In the genomic region with DNA sequence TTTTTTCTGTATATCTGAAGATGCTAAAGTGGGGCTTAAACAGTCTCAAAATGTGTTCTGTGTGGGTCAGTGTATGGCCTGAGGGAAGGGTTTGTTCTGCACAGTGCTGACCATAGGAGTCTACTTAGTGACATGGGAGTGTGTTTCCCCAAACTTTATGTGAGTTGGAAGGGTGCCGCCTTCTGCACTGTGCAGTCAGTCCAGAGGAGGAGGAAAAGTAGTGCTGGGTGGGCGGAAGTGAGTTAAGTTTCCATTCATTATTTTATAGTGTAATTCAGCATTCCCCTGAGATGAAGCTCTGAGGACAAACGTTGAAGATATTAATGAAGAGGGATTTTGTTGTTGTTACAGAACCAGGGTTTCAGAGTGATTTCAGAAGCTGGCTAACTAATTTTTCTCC, we compare ENCODE assay signal across 10 cellular contexts. TPM values are rescaled to one million over a fixed set of nuclear protein-coding genes. Genes with fewer than 3 reads are reported as not detected.
DNase-seq lines count a peak whose midpoint lies in the region; ATAC-seq, FAIRE-seq and TF ChIP-seq lines count a peak whose summit lies in the region.
"Had no signal": no experiment of that assay in that cellular context is flagged by ENCODE, and none has a peak within 500 bp of the region (broad histone marks: within the 10 kb centered on the region; RNA-seq: fewer than 3 reads in every experiment).

No MANE protein-coding gene starts in this region.

- H3K27me3 ChIP-seq in adipocyte (replicated peaks; ENCODE audit: control insufficient read depth, insufficient read depth, low read length) (no peaks in the 10 kb centered on the region), HepG2 (ENCODE audit: control insufficient read depth in 1 of 2, insufficient read depth in 2 of 2, low read length in 2 of 2) (no peaks in the 10 kb centered on the region), vagina (no peaks in the 10 kb centered on the region)

- POLR2A ChIA-PET in HepG2 (lab: Yijun Ruan, JAX): no interaction called here

- H3K4me1 ChIP-seq in adipocyte (ENCODE audit: control insufficient read depth, insufficient read depth, low read length): peaks cover 14% of the 10 kb centered on the region
- peaks cover 48% of the 10 kb centered on the region for H3K4me1 ChIP-seq in HepG2 (ENCODE audit: insufficient read depth, low read length)
- no peaks in the 10 kb centered on the region for H3K4me1 ChIP-seq in vagina

- H4K20me1 ChIP-seq in HepG2 (ENCODE audit: insufficient read depth, low read length): no peaks in the 10 kb centered on the region

- no peak overlapping the region for H2AFZ ChIP-seq in HepG2 (ENCODE audit: low read length)

- TF ChIP-seq CTCF in HepG2 (CRISPR knock-in tag; IDR thresholded peaks at IDR 0.05): no peak
- TF ChIP-seq CTCF in vagina (IDR thresholded peaks at IDR 0.05): no peak

- no peak for DNase-seq in Right ventricle myocardium inferior (ENCODE audit: missing footprints)
- no peak for DNase-seq in cardiac septum (ENCODE audit: low spot score)
- DNase-seq in adipocyte (ENCODE audit: low read depth): no peak
- DNase-seq in HepG2 (ENCODE audit: low spot score): no peak
- DNase-seq in vagina (ENCODE audit: extremely low spot score in 2 of 2): no peak
- DNase-seq in effector CD8-positive, alpha-beta T cell (lab: John Stamatoyannopoulos, UW): no peak
- DNase-seq: activated CD4-positive, CD25-positive, alpha-beta regulatory T cell; NCI-H1048 had no signal

- H3K36me3 ChIP-seq in adipocyte (ENCODE audit: control insufficient read depth, insufficient read depth, low read length, severe bottlenecking): no peaks in the 10 kb centered on the region
- H3K36me3 ChIP-seq in HepG2 (replicated peaks in 1 of 2; ENCODE audit: control insufficient read depth in 1 of 2, insufficient read depth in 2 of 2, low read length in 2 of 2): no peaks in the 10 kb centered on the region; a peak in 1 of 5 replicates
- H3K36me3 ChIP-seq in vagina: no peaks in the 10 kb centered on the region

- no peak overlapping the region for H3K27ac ChIP-seq in HepG2 (ENCODE audit: extremely low read length, insufficient read depth, low read length)
- peak overlapping the region; percentile 36 for H3K27ac ChIP-seq in vagina

- peak; percentile 15 for ATAC-seq in Right ventricle myocardium inferior
- no peak for ATAC-seq in HepG2
- no peak for ATAC-seq in GM18909 (IDR thresholded peaks at IDR 0.05; ENCODE audit: poor library complexity, unreplicated experiment)
- ATAC-seq in HG03442 (IDR thresholded peaks at IDR 0.05; ENCODE audit: unreplicated experiment): no peak

- H3K9me3 ChIP-seq in adipocyte (ENCODE audit: control insufficient read depth, low read length) (no peaks in the 10 kb centered on the region), HepG2 (ENCODE audit: low read length) (no peaks in the 10 kb centered on the region), vagina (no peaks in the 10 kb centered on the region)

- TF ChIP-seq POLR2A in HepG2 (IDR thresholded peaks at IDR 0.05; ENCODE audit: insufficient read depth in 1 of 2, low read depth in 2 of 2, low read length in 2 of 2): no peak
- no peak for TF ChIP-seq POLR2A in vagina (IDR thresholded peaks at IDR 0.05)

- peak overlapping the region; percentile 82 for H3K4me2 ChIP-seq in HepG2 (ENCODE audit: low read depth, low read length)

- intact Hi-C loops in Right ventricle myocardium inferior (cut with DNase I): no loop called here
- intact Hi-C loops in cardiac septum (cut with DNase I): no loop called here
- intact Hi-C loops in HepG2 (cut with micrococcal nuclease; ENCODE audit: unreplicated experiment): no loop called here
- intact Hi-C loops in vagina (cut with DNase I): no loop called here

- CTCF ChIA-PET in HepG2 (lab: Yijun Ruan, JAX; ENCODE audit: low intra/inter-chr PET ratio, low total read pairs): no interaction called here

- WGBS in HepG2 (ENCODE audit: low lambda C conversion rate): 55% methylated on average over 3 of the region's 3 CpGs

- H3K4me3 ChIP-seq in adipocyte (ENCODE audit: low read length) (peak overlapping the region; percentile 68), HepG2 (replicated peaks in 1 of 3; ENCODE audit: insufficient read depth in 1 of 3, low read depth in 2 of 3, low read length in 3 of 3) (peak overlapping the region in 2 of 3 experiments; percentile 74 to 80; a peak in 3 of 6 replicates), vagina (peak overlapping the region; percentile 57 to 63)

- BruUV-seq in HepG2 (replicated peaks; lab: Mats Ljungman, UMichigan): no TSS peak

- TF ChIP-seq RAD21 in HepG2 (CRISPR knock-in tag; IDR thresholded peaks at IDR 0.05): no peak

- TF ChIP-seq EP300 in HepG2 (IDR thresholded peaks at IDR 0.05; ENCODE audit: low read depth in 2 of 2, low read length in 2 of 2): no peak
- no peak for TF ChIP-seq EP300 in HepG2 (CRISPR knock-in tag; IDR thresholded peaks at IDR 0.05; ENCODE audit: borderline replicate concordance)

- peak overlapping the region; percentile 8 for H3K9ac ChIP-seq in adipocyte (ENCODE audit: low read length)
- no peak overlapping the region for H3K9ac ChIP-seq in HepG2 (ENCODE audit: insufficient read depth, low read depth, low read length)

- no peak for FAIRE-seq in HepG2 (lab: Jason Lieb, UNC)

- in situ Hi-C loops in HepG2 (cut with HindIII; ENCODE audit: extremely low pct_ligation_motif_present, low pct_unique_long_range_greater_than_20kb): no loop called here

- H3K79me2 ChIP-seq in HepG2 (ENCODE audit: insufficient read depth, low read length): peaks cover 18% of the 10 kb centered on the region

TF ChIP-seq in HepG2, 621 proteins besides CTCF, POLR2A, EP300 and RAD21 (continues in another document):
- TF ChIP-seq ZNF580 (CRISPR knock-in tag; IDR thresholded peaks at IDR 0.05; ENCODE audit: borderline replicate concordance, low read depth) (no peak), ZNF776 (CRISPR knock-in tag; IDR thresholded peaks at IDR 0.05) (no peak), ZKSCAN5 (CRISPR knock-in tag; IDR thresholded peaks at IDR 0.05) (no peak)

RNA-seq across cellular contexts. Expression of gene CHST7, which starts 2.9 kb away (rescaled TPM):
- total RNA-seq in Right ventricle myocardium inferior: 15.1 TPM
- total RNA-seq in cardiac septum: 3.5 TPM
- 2.6 and 5.2 TPM in 2 replicates for total RNA-seq in HepG2 (2016; rRNA removed; fragmentation: Illumina TruSeq; extraction: Trizol)
- total RNA-seq in HepG2 (2016; cell fraction: cytosol; rRNA removed; fragmentation: Illumina TruSeq; extraction: Trizol; ENCODE audit: low read depth): 1.1 and 1.3 TPM in 2 replicates
- total RNA-seq in HepG2 (2016; cell fraction: insoluble cytoplasmic fraction; rRNA removed; fragmentation: Illumina TruSeq; extraction: Trizol): 2.8 and 5.0 TPM in 2 replicates
- 1.9 and 2.2 TPM in 2 replicates for total RNA-seq in HepG2 (2016; cell fraction: membrane; rRNA removed; fragmentation: Illumina TruSeq; extraction: Trizol)
- total RNA-seq in HepG2 (2016; cell fraction: nucleus; rRNA removed; fragmentation: Illumina TruSeq; extraction: Trizol): 3.6 and 5.2 TPM in 2 replicates
- polyA plus RNA-seq in HepG2 (2011; rRNA removed): 2.4 and 2.8 TPM in 2 replicates
- 3.3 and 4.2 TPM in 2 replicates for polyA plus RNA-seq in HepG2 (2011; cell fraction: cytosol; rRNA removed)
- polyA plus RNA-seq in HepG2 (2011; cell fraction: nucleus; rRNA removed): 2.5 and 3.6 TPM in 2 replicates
- 2.3 and 2.6 TPM in 2 replicates for polyA plus RNA-seq in HepG2 (2012)
- polyA plus RNA-seq in HepG2 (2016; cell fraction: cytosol; fragmentation: Illumina TruSeq; extraction: Trizol; ENCODE audit: low read depth): 0.46 and 0.62 TPM in 2 replicates
- polyA plus RNA-seq in HepG2 (2016; cell fraction: insoluble cytoplasmic fraction; fragmentation: Illumina TruSeq; extraction: Trizol; ENCODE audit: low read depth): 1.7 and 2.0 TPM in 2 replicates
- polyA plus RNA-seq in HepG2 (2016; cell fraction: membrane; fragmentation: Illumina TruSeq; extraction: Trizol; ENCODE audit: low read depth): 0.87 and 0.94 TPM in 2 replicates
- polyA plus RNA-seq in HepG2 (2016; cell fraction: nucleus; fragmentation: Illumina TruSeq; extraction: Trizol; ENCODE audit: insufficient read depth, low read depth): 3.1 and 3.3 TPM in 2 replicates
- polyA minus RNA-seq in HepG2 (2011; rRNA and poly(A)+ RNA removed; ENCODE audit: low replicate concordance): 0.07 and 5.7 TPM in 2 replicates
- 2.6 and 4.3 TPM in 2 replicates for polyA minus RNA-seq in HepG2 (2011; cell fraction: cytosol; rRNA and poly(A)+ RNA removed)
- 3.5 and 4.4 TPM in 2 replicates for polyA minus RNA-seq in HepG2 (2011; cell fraction: nucleus; rRNA and poly(A)+ RNA removed)
- 20.6 TPM for total RNA-seq in vagina

RNA-seq across cellular contexts. Expression of gene ZNF674, which starts 31.2 kb away (rescaled TPM):
- 2.2 TPM for total RNA-seq in Right ventricle myocardium inferior
- total RNA-seq in cardiac septum: 2.0 TPM
- total RNA-seq in HepG2 (2016; rRNA removed; fragmentation: Illumina TruSeq; extraction: Trizol): 3.5 and 4.2 TPM in 2 replicates
- 0.35 and 1.0 TPM in 2 replicates for total RNA-seq in HepG2 (2016; cell fraction: cytosol; rRNA removed; fragmentation: Illumina TruSeq; extraction: Trizol; ENCODE audit: low read depth)
- 2.6 and 4.7 TPM in 2 replicates for total RNA-seq in HepG2 (2016; cell fraction: insoluble cytoplasmic fraction; rRNA removed; fragmentation: Illumina TruSeq; extraction: Trizol)
- 1.1 and 1.5 TPM in 2 replicates for total RNA-seq in HepG2 (2016; cell fraction: membrane; rRNA removed; fragmentation: Illumina TruSeq; extraction: Trizol)
- total RNA-seq in HepG2 (2016; cell fraction: nucleus; rRNA removed; fragmentation: Illumina TruSeq; extraction: Trizol): 2.3 and 4.8 TPM in 2 replicates
- polyA plus RNA-seq in HepG2 (2011; rRNA removed): 2.9 and 4.0 TPM in 2 replicates
- 1.3 and 2.6 TPM in 2 replicates for polyA plus RNA-seq in HepG2 (2011; cell fraction: cytosol; rRNA removed)
- 4.5 and 5.2 TPM in 2 replicates for polyA plus RNA-seq in HepG2 (2011; cell fraction: nucleus; rRNA removed)
- polyA plus RNA-seq in HepG2 (2012): 1.7 and 2.4 TPM in 2 replicates
- polyA plus RNA-seq in HepG2 (2016; cell fraction: cytosol; fragmentation: Illumina TruSeq; extraction: Trizol; ENCODE audit: low read depth): 0.17 and 0.28 TPM in 2 replicates
- polyA plus RNA-seq in HepG2 (2016; cell fraction: insoluble cytoplasmic fraction; fragmentation: Illumina TruSeq; extraction: Trizol; ENCODE audit: low read depth): 2.6 and 3.3 TPM in 2 replicates
- polyA plus RNA-seq in HepG2 (2016; cell fraction: membrane; fragmentation: Illumina TruSeq; extraction: Trizol; ENCODE audit: low read depth): 0.33 and 0.52 TPM in 2 replicates
- polyA plus RNA-seq in HepG2 (2016; cell fraction: nucleus; fragmentation: Illumina TruSeq; extraction: Trizol; ENCODE audit: insufficient read depth, low read depth): 5.1 and 5.8 TPM in 2 replicates
- polyA minus RNA-seq in HepG2 (2011; rRNA and poly(A)+ RNA removed; ENCODE audit: low replicate concordance): 9.1 and 19.5 TPM in 2 replicates
- 1.8 and 2.8 TPM in 2 replicates for polyA minus RNA-seq in HepG2 (2011; cell fraction: cytosol; rRNA and poly(A)+ RNA removed)
- polyA minus RNA-seq in HepG2 (2011; cell fraction: nucleus; rRNA and poly(A)+ RNA removed): 6.8 and 9.7 TPM in 2 replicates
- 5.2 TPM for total RNA-seq in vagina
